Comparison of ENCODE assay signal across 19 cellular contexts in the genomic region with DNA sequence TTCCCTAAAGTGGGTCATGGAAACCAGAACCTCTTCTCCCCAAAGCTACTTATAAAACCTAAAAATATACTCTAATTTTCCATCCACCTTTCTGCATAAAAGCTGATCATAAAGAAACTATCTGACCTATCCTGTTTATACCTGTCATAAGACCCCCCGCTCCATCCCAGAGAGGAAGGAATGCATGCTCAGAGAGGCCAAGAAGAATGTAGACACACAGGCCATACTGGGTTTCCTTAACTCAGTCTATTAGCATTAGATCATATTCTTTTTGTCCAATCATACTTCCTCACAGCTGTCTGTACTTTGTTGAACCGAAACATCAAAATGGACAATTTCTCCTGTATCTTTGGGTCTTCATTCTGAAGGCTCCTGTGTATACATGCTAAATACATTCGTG. TPM values are rescaled to one million over a fixed set of nuclear protein-coding genes. Genes with fewer than 3 reads are reported as not detected.
DNase-seq lines count a peak whose midpoint lies in the region; ATAC-seq, FAIRE-seq and TF ChIP-seq lines count a peak whose summit lies in the region.
"Had no signal": no experiment of that assay in that cellular context is flagged by ENCODE, and none has a peak within 500 bp of the region (broad histone marks: within the 10 kb centered on the region; RNA-seq: fewer than 3 reads in every experiment).

No MANE protein-coding gene starts in this region.

- intact Hi-C loops in Caco-2 (cut with micrococcal nuclease; ENCODE audit: unreplicated experiment) = no loop called here
- intact Hi-C loops in K562 (cut with micrococcal nuclease) = no loop called here

- TF ChIP-seq RAD21 in K562 (CRISPR knock-in tag; conservative IDR thresholded peaks at IDR 0.05 in 1 of 2, IDR thresholded peaks at IDR 0.05 in 1 of 2) = no peak

- DNase-seq in Caco-2 (no peak), K562 (ENCODE audit: extremely low read depth in 1 of 4, low spot score in 3 of 4) (no peak), hepatocyte (ENCODE audit: low spot score) (no peak), type B pancreatic cell (ENCODE audit: extremely low spot score, unreplicated experiment) (no peak), GM19240 (ENCODE audit: insufficient read length, low spot score) (no peak), NCI-H2227 treated with DMSO at 0.1 percent for 48 hours (lab: John Stamatoyannopoulos, UW) (no peak)
- no peak for DNase-seq in activated T-cell treated with anti-CD3 and anti-CD28 coated beads, Interleukin-2, amount 50 U/mL, for 48 hours
- DNase-seq: C1 segment of cervical spinal cord; Calu3; CD4-positive, alpha-beta memory T cell; DMS53; DMS79 treated with DMSO at 0.1 percent for 48 hours; GF-D8; GOT3; HFFc6 had no signal

- no peaks in the 10 kb centered on the region for H4K20me1 ChIP-seq in K562 (replicated peaks; ENCODE audit: control insufficient read depth, insufficient read depth, low read length)
- H4K20me1 ChIP-seq in hepatocyte (ENCODE audit: insufficient read depth, poor library complexity, severe bottlenecking) = no peaks in the 10 kb centered on the region

- H3K4me1 Mint-ChIP-seq in Caco-2 (ENCODE audit: low read depth, unreplicated experiment) (peaks cover 7% of the 10 kb centered on the region), type B pancreatic cell (ENCODE audit: unreplicated experiment) (peaks cover 6% of the 10 kb centered on the region)
- H3K4me1 Mint-ChIP-seq: CD4-positive, alpha-beta memory T cell had no signal

- no peak for TF ChIP-seq EP300 in K562 (IDR thresholded peaks at IDR 0.05; ENCODE audit: low read length)

- no peak for TF ChIP-seq POLR2A in K562 (conservative IDR thresholded peaks at IDR 0.05)

- H3K27me3 Mint-ChIP-seq in Caco-2 (ENCODE audit: insufficient read depth, unreplicated experiment) (no peaks in the 10 kb centered on the region), type B pancreatic cell (no peaks in the 10 kb centered on the region)
- H3K27me3 Mint-ChIP-seq: CD4-positive, alpha-beta memory T cell had no signal

- H3K27ac ChIP-seq in K562 (ENCODE audit: extremely low read depth, low read depth, low read length) = no peak overlapping the region
- H3K27ac ChIP-seq in hepatocyte = peak overlapping the region; percentile 31

- H3K9me2 ChIP-seq in hepatocyte (replicated peaks; ENCODE audit: insufficient read depth) = no peaks in the 10 kb centered on the region

- H3K9ac ChIP-seq in K562 (ENCODE audit: insufficient read depth in 1 of 2, low read depth in 2 of 2, low read length in 2 of 2) = no peak overlapping the region

- H2AFZ ChIP-seq in K562 (ENCODE audit: low read depth, low read length) (peak overlapping the region; percentile 49), hepatocyte (no peak overlapping the region)

- no peak for FAIRE-seq in K562 (lab: Jason Lieb, UNC)
- FAIRE-seq: GM12891, GM18507, H54 had no signal

- CTCF ChIA-PET in Caco-2 (lab: Charles Lee) (no interaction called here), K562 (lab: Yijun Ruan, JAX; ENCODE audit: low intra/inter-chr PET ratio) (no interaction called here)

- no peak for TF ChIP-seq CTCF in Caco-2 (IDR thresholded peaks at IDR 0.05; ENCODE audit: insufficient read depth in 1 of 2, low read depth in 1 of 2, low read length in 1 of 2, severe bottlenecking in 1 of 2, unreplicated experiment in 1 of 2)
- no peak for TF ChIP-seq CTCF in K562 (IDR thresholded peaks at IDR 0.05 in 2 of 3, conservative IDR thresholded peaks at IDR 0.05 in 1 of 3; ENCODE audit: insufficient read depth in 2 of 3, low read depth in 1 of 3, low read length in 3 of 3)
- TF ChIP-seq CTCF in hepatocyte (IDR thresholded peaks at IDR 0.05; ENCODE audit: poor library complexity) = no peak
- no peak for TF ChIP-seq CTCF in type B pancreatic cell (conservative IDR thresholded peaks at IDR 0.05)

- no peaks in the 10 kb centered on the region for H3K9me1 ChIP-seq in K562 (ENCODE audit: control insufficient read depth, insufficient read depth, low read length)

- 79% methylated on average over 3 of the region's 3 CpGs for WGBS in K562 (ENCODE audit: insufficient coverage, low coverage, missing lambda C conversion rate)
- 89% methylated on average over 3 of the region's 3 CpGs for WGBS in hepatocyte (ENCODE audit: low lambda C conversion rate, missing lambda C conversion rate)

- peak; percentile 34; the same call in 1 of the 3 replicates for ATAC-seq in K562

- H3K27me3 ChIP-seq in Caco-2 (replicated peaks; ENCODE audit: control insufficient read depth, insufficient read depth, low read length) (no peaks in the 10 kb centered on the region), K562 (ENCODE audit: control insufficient read depth in 2 of 2, insufficient read depth in 2 of 2, low read length in 2 of 2) (no peaks in the 10 kb centered on the region), hepatocyte (no peaks in the 10 kb centered on the region)

- in situ Hi-C loops in K562 (cut with MboI) = no loop called here

- H3K9me3 ChIP-seq in Caco-2 (no peaks in the 10 kb centered on the region), K562 (replicated peaks; ENCODE audit: control insufficient read depth, insufficient read depth, low read depth, low read length) (no peaks in the 10 kb centered on the region), hepatocyte (ENCODE audit: low read depth) (no peaks in the 10 kb centered on the region)
- H3K9me3 ChIP-seq: HAP-1 had no signal

- H3K79me2 ChIP-seq in K562 (ENCODE audit: control insufficient read depth, insufficient read depth, low read length) = no peaks in the 10 kb centered on the region
- no peaks in the 10 kb centered on the region for H3K79me2 ChIP-seq in hepatocyte

- H3K27ac Mint-ChIP-seq in Caco-2 (ENCODE audit: unreplicated experiment) (peak overlapping the region; percentile 3), type B pancreatic cell (peak overlapping the region; percentile 87)
- H3K27ac Mint-ChIP-seq: HFFc6 had no signal

- H3K4me1 ChIP-seq in Caco-2 (no peaks in the 10 kb centered on the region), K562 (replicated peaks in 1 of 2; ENCODE audit: control insufficient read depth in 2 of 2, insufficient read depth in 2 of 2, low read length in 2 of 2) (peaks cover 0 to 8% of the 10 kb centered on the region in 2 experiments; a peak in 2 of 5 replicates), hepatocyte (ENCODE audit: insufficient read depth) (no peaks in the 10 kb centered on the region)
- H3K4me1 ChIP-seq: HAP-1 had no signal

- BruUV-seq in Caco-2 (replicated peaks; lab: Mats Ljungman, UMichigan) (no TSS peak), K562 (replicated peaks; lab: Mats Ljungman, UMichigan) (no TSS peak)

- H3K36me3 ChIP-seq in Caco-2 (ENCODE audit: control insufficient read depth, insufficient read depth, low read length) (no peaks in the 10 kb centered on the region), K562 (ENCODE audit: control insufficient read depth, insufficient read depth, low read length) (no peaks in the 10 kb centered on the region), hepatocyte (replicated peaks; ENCODE audit: insufficient read depth, low read depth) (no peaks in the 10 kb centered on the region)
- H3K36me3 ChIP-seq: HAP-1 had no signal

- H3K9me3 Mint-ChIP-seq in Caco-2 (ENCODE audit: unreplicated experiment) (peaks cover 8% of the 10 kb centered on the region), type B pancreatic cell (peaks cover 5% of the 10 kb centered on the region)
- H3K9me3 Mint-ChIP-seq: CD4-positive, alpha-beta memory T cell; HFFc6 had no signal

- no peak overlapping the region; the same call in 1 of the 2 replicates for H3K4me2 ChIP-seq in K562 (ENCODE audit: insufficient read depth, low read length)
- no peak overlapping the region for H3K4me2 ChIP-seq in hepatocyte

- no peak overlapping the region for H3K4me3 ChIP-seq in Caco-2 (ENCODE audit: low read depth, low read length)
- H3K4me3 ChIP-seq in K562 = no peak overlapping the region
- no peak overlapping the region for H3K4me3 ChIP-seq in hepatocyte
- H3K4me3 ChIP-seq: HAP-1 had no signal

- H3K4me3 Mint-ChIP-seq in Caco-2 (ENCODE audit: unreplicated experiment) (no peak overlapping the region), type B pancreatic cell (peak overlapping the region; percentile 47)
- H3K4me3 Mint-ChIP-seq: CD4-positive, alpha-beta memory T cell; HFFc6 had no signal

- no peaks in the 10 kb centered on the region for H3K36me3 Mint-ChIP-seq in Caco-2 (ENCODE audit: insufficient read depth, unreplicated experiment)
- no peaks in the 10 kb centered on the region for H3K36me3 Mint-ChIP-seq in type B pancreatic cell
- H3K36me3 Mint-ChIP-seq: CD4-positive, alpha-beta memory T cell had no signal

- POLR2A ChIA-PET in Caco-2 (lab: Charles Lee) (no interaction called here), K562 (lab: Yijun Ruan, JAX) (no interaction called here)

TF ChIP-seq in K562, 482 proteins besides CTCF, POLR2A, EP300 and RAD21:
- TF ChIP-seq ZNF184 (CRISPR knock-in tag; IDR thresholded peaks at IDR 0.05) = no peak
- no peak for TF ChIP-seq MEF2D (tag; conservative IDR thresholded peaks at IDR 0.05; ENCODE audit: low read depth)
- TF ChIP-seq BHLHE40 (IDR thresholded peaks at IDR 0.05; ENCODE audit: low read length) = no peak
- no peak for TF ChIP-seq NBN (IDR thresholded peaks at IDR 0.05; ENCODE audit: low read depth)
TF ChIP-seq in K562: peak in this region for 0.

RNA-seq across cellular contexts. Expression of gene B3GNT2, which starts 52.3 kb away (rescaled TPM):
- total RNA-seq in Caco-2 (2022) = 47.4 and 50.5 TPM in 2 replicates
- total RNA-seq in K562 (2011; cell fraction: chromatin; rRNA removed; ENCODE audit: low replicate concordance) = 38.4 and 62.7 TPM in 2 replicates
- total RNA-seq in K562 (2011; cell fraction: nucleolus; rRNA removed) = 41.2 and 42.4 TPM in 2 replicates
- 48.5 and 56.0 TPM in 2 replicates for total RNA-seq in K562 (2011; cell fraction: nucleoplasm; rRNA removed)
- total RNA-seq in K562 (2014; rRNA removed) = 25.0 and 26.5 TPM in 2 replicates
- 38.9 and 42.4 TPM in 2 replicates for total RNA-seq in K562 (2014; rRNA removed; fragmentation: Illumina TruSeq; extraction: Trizol)
- total RNA-seq in K562 (2015; rRNA removed; fragmentation: Illumina TruSeq; extraction: Trizol) = 32.5 and 33.7 TPM in 2 replicates
- total RNA-seq in K562 (2021) = 24.5 and 24.8 TPM in 2 replicates
- polyA plus RNA-seq in K562 (2011; rRNA removed) = 23.6 and 30.5 TPM in 2 replicates
- polyA plus RNA-seq in K562 (2011; cell fraction: cytosol; rRNA removed) = 11.1 and 16.8 TPM in 2 replicates
- 9.8 and 12.0 TPM in 2 replicates for polyA plus RNA-seq in K562 (2011; cell fraction: nucleus; rRNA removed)
- polyA plus RNA-seq in K562 (2012) = 16.8 and 17.9 TPM in 2 replicates
- 25.9 and 32.2 TPM in 2 replicates for polyA plus RNA-seq in K562 (2014; fragmentation: Illumina TruSeq; extraction: Trizol)
- polyA plus RNA-seq in K562 (2014; fragmentation: Nextera tagmentation; extraction: Ambion mirVana) = 1 to 10 TPM; 6.0 to 8.0 TPM
- 17.1 and 19.2 TPM in 2 replicates for polyA plus RNA-seq in K562 (2014; rRNA removed)
- polyA minus RNA-seq in K562 (2011; rRNA and poly(A)+ RNA removed) = 46.2 and 51.4 TPM in 2 replicates
- 18.5 and 23.4 TPM in 2 replicates for polyA minus RNA-seq in K562 (2011; cell fraction: cytosol; rRNA and poly(A)+ RNA removed)
- polyA minus RNA-seq in K562 (2011; cell fraction: nucleus; rRNA and poly(A)+ RNA removed) = 10.1 and 19.4 TPM in 2 replicates
- 49.8 and 53.0 TPM in 2 replicates for total RNA-seq in hepatocyte
- polyA plus RNA-seq in hepatocyte = 23.9 and 30.8 TPM in 2 replicates
- 23.5 and 56.0 TPM in 2 replicates for total RNA-seq in type B pancreatic cell (ENCODE audit: low replicate concordance)
